1 cellular context compared by ENCODE assay signal in genomic region chr9:127519301-127520166, GRCh38.
TF ChIP-seq lines count a peak whose summit lies in the region.

No MANE protein-coding gene starts in this region.

TF ChIP-seq in HepG2, 621 proteins besides CTCF, POLR2A, EP300 and RAD21 (continued from another document):
- TF ChIP-seq DMTF1 (CRISPR knock-in tag; IDR thresholded peaks at IDR 0.05): no peak
- TF ChIP-seq ATF7-NPFF (CRISPR knock-in tag; IDR thresholded peaks at IDR 0.05; ENCODE audit: low read depth): no peak
- TF ChIP-seq GMEB1 (CRISPR knock-in tag; IDR thresholded peaks at IDR 0.05; ENCODE audit: borderline replicate concordance): no peak
TF ChIP-seq in HepG2: peak in this region for 0.
